ENCODE assay signal across 13 cellular contexts in the genomic region with DNA sequence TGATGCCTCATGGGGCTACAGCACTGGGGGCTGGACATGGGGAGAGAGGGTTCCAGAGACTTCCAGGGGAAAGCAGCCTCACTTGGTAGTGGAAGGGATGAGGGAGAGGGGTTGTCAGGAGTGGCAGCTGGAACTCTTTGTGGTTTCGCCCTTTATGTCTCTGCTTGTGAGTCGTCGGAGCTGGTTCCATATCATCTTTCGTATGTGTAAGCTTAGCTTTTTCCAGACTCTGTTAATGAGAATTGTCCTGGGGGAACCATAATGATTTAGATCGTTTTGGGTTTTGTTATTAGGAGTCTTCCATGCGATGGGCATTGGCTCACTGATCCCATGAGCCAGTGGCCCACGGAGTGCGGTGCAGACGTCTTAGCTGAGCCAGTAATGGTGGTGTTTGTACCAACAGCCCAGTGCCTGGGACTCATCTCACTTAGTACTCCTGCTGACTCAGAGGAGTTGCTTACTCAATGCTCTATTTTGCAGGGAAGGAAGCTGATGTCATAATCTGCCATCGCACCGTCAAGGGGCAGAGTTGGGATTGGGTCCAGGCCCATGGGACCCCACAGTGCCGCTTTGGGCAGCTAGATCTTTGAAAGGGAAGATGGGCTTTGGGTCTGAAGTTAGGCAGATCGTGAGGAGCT.
DNase-seq lines count a peak whose midpoint lies in the region; ATAC-seq lines count a peak whose summit lies in the region.
"Had no signal": no experiment of that assay in that cellular context is flagged by ENCODE, and none has a peak within 500 bp of the region (broad histone marks: within the 10 kb centered on the region; RNA-seq: fewer than 3 reads in every experiment).

No MANE protein-coding gene starts in this region.

- ATAC-seq in HG02852 (IDR thresholded peaks at IDR 0.05; ENCODE audit: unreplicated experiment) (no peak), HG02610 (IDR thresholded peaks at IDR 0.05; ENCODE audit: unreplicated experiment) (no peak), GM18498 (IDR thresholded peaks at IDR 0.05; ENCODE audit: unreplicated experiment) (no peak)
- ATAC-seq: sciatic nerve had no signal

- H3K27ac ChIP-seq in ACC112 (ENCODE audit: low read depth, low read length) = peak overlapping the region; percentile 95
- H3K27ac ChIP-seq: testis had no signal

- peak overlapping the region; percentile 32; the same call in 1 of the 2 replicates for H3K4me3 ChIP-seq in ACC112 (ENCODE audit: low read depth, low read length)
- H3K4me3 ChIP-seq: testis had no signal

- peaks cover 46% of the 10 kb centered on the region for H3K4me1 ChIP-seq in ACC112 (ENCODE audit: control insufficient read depth, insufficient read depth, low read length, unreplicated experiment)
- H3K4me1 ChIP-seq: testis had no signal

- H3K27me3 ChIP-seq in ACC112 (ENCODE audit: insufficient read depth, low read length) = no peaks in the 10 kb centered on the region
- H3K27me3 ChIP-seq: testis had no signal

- DNase-seq in HPDE6-E6E7 (ENCODE audit: extremely low spot score) (peak; percentile 73), amniotic epithelial cell (ENCODE audit: low read depth) (peak; percentile 94), kidney tubule cell (ENCODE audit: low spot score) (peak; percentile 81), SKM-1 (lab: John Stamatoyannopoulos, UW; ENCODE audit: unreplicated experiment) (no peak)
- DNase-seq: activated gamma-delta T cell, hippocampal formation, SHP77, testis had no signal

- no peak overlapping the region for H2AFZ ChIP-seq in ACC112 (ENCODE audit: low read length, unreplicated experiment)

- peaks cover 25% of the 10 kb centered on the region for H3K36me3 ChIP-seq in ACC112 (ENCODE audit: insufficient read depth, low read length)

- H3K79me2 ChIP-seq in ACC112 (ENCODE audit: control insufficient read depth, insufficient read depth, low read length, unreplicated experiment) = peaks cover 68% of the 10 kb centered on the region
